In genomic region chr3:13308406-13308805, GRCh38 we compare ENCODE assay signal across 9 cellular contexts.
A peak's percentile ranks its signal among the peaks of the same experiment; 100 is the strongest.
DNase-seq lines count a peak whose midpoint lies in the region; ATAC-seq, FAIRE-seq and TF ChIP-seq lines count a peak whose summit lies in the region.
"Had no signal": no experiment of that assay in that cellular context is flagged by ENCODE, and none has a peak within 500 bp of the region (broad histone marks: within the 10 kb centered on the region; RNA-seq: fewer than 3 reads in every experiment).

No MANE protein-coding gene starts in this region.

- TF ChIP-seq CTCF in D721Med (IDR thresholded peaks at IDR 0.05; ENCODE audit: insufficient read depth, missing control alignments) (peak; percentile 24), Panc1 (IDR thresholded peaks at IDR 0.05) (no peak; the same call in 1 of the 2 replicates)

- H3K9me3 ChIP-seq in Panc1 (ENCODE audit: control insufficient read depth, insufficient read depth, low read depth, low read length), result no peaks in the 10 kb centered on the region
- H3K9me3 ChIP-seq: SJSA1 had no signal

- H2AK5ac ChIP-seq in mesendoderm (ENCODE audit: low read length), result no peak overlapping the region

- H2BK5ac ChIP-seq in mesendoderm (ENCODE audit: low read length), result no peak overlapping the region

- DNase-seq in D721Med (ENCODE audit: insufficient read length, low spot score), result peak; percentile 50
- DNase-seq in H7, result peak; percentile 92
- peak; percentile 39 for DNase-seq in Panc1 (ENCODE audit: low read depth, low spot score)
- peak; percentile 41 for DNase-seq in cerebellum (ENCODE audit: low spot score)
- DNase-seq in mesendoderm, result peak; percentile 85
- DNase-seq in KG1 (lab: John Stamatoyannopoulos, UW), result no peak

- FAIRE-seq in D721Med (lab: Jason Lieb, UNC), result no peak

- H3K18ac ChIP-seq in mesendoderm (ENCODE audit: low read length), result no peak overlapping the region

- no peak overlapping the region for H4K5ac ChIP-seq in mesendoderm (ENCODE audit: low read length)

- H3K36me3 ChIP-seq in H7 (replicated peaks; ENCODE audit: control insufficient read depth, insufficient read depth, low read length) (no peaks in the 10 kb centered on the region), Panc1 (ENCODE audit: control insufficient read depth, insufficient read depth, low read length) (no peaks in the 10 kb centered on the region), mesendoderm (ENCODE audit: control insufficient read depth, insufficient read depth, low read length) (no peaks in the 10 kb centered on the region)
- H3K36me3 ChIP-seq: SJSA1 had no signal

- intact Hi-C loops in Panc1 (cut with micrococcal nuclease; ENCODE audit: unreplicated experiment), result no loop called here

- no peak overlapping the region for H2BK120ac ChIP-seq in mesendoderm (ENCODE audit: low read depth, low read length)

- no TSS peak for BruUV-seq in Panc1 (replicated peaks; lab: Mats Ljungman, UMichigan)

- no peak overlapping the region for H3K4me2 ChIP-seq in mesendoderm (ENCODE audit: low read length)

- H3K79me2 ChIP-seq in mesendoderm (ENCODE audit: control insufficient read depth, insufficient read depth, low read length), result no peaks in the 10 kb centered on the region

- H3K4me1 ChIP-seq in Panc1 (ENCODE audit: control insufficient read depth, insufficient read depth, low read length), result no peaks in the 10 kb centered on the region
- H3K4me1 ChIP-seq in mesendoderm (ENCODE audit: control insufficient read depth, low read depth, low read length), result no peaks in the 10 kb centered on the region
- H3K4me1 ChIP-seq: SJSA1 had no signal

- H3K27ac ChIP-seq in Panc1 (ENCODE audit: low read length) (no peak overlapping the region), mesendoderm (ENCODE audit: low read depth, low read length) (no peak overlapping the region)
- H3K27ac ChIP-seq: SJSA1 had no signal

- no peak overlapping the region for H2BK15ac ChIP-seq in mesendoderm (replicated peaks; ENCODE audit: low read depth)

- no peak overlapping the region for H3K9ac ChIP-seq in mesendoderm (ENCODE audit: low read length)

- H3K23ac ChIP-seq in mesendoderm (ENCODE audit: low read length), result no peak overlapping the region

- no peaks in the 10 kb centered on the region for H3K79me1 ChIP-seq in mesendoderm (ENCODE audit: low read length)

- in situ Hi-C loops in Panc1 (cut with HindIII; ENCODE audit: low pct_unique_long_range_greater_than_20kb, low sequenced_read_pairs), result no loop called here

- no peak overlapping the region for H3K56ac ChIP-seq in mesendoderm (ENCODE audit: low read length)

- no CpG with 5 or more reads among the region's 6 CpGs for WGBS in mesendoderm (ENCODE audit: extremely low coverage, insufficient coverage, low lambda C conversion rate)

- H3K4me3 ChIP-seq in H7 (ENCODE audit: insufficient read depth, low read depth, low read length) (no peak overlapping the region), Panc1 (ENCODE audit: low read depth in 2 of 2, low read length in 2 of 2) (no peak overlapping the region), mesendoderm (ENCODE audit: low read length) (no peak overlapping the region)
- H3K4me3 ChIP-seq: SJSA1 had no signal

- H3K4ac ChIP-seq in mesendoderm (ENCODE audit: low read depth, low read length), result no peak overlapping the region

- ATAC-seq in Panc1 (peak; percentile 73; the same call in 1 of the 2 replicates), HG02973 (IDR thresholded peaks at IDR 0.05; ENCODE audit: unreplicated experiment) (no peak), GM21526 (IDR thresholded peaks at IDR 0.05; ENCODE audit: low FRiP score, unreplicated experiment) (no peak)

- no peak overlapping the region for H4K8ac ChIP-seq in mesendoderm (ENCODE audit: low read depth, low read length)

- CTCF ChIA-PET in Panc1 (lab: Charles Lee), result no interaction called here

- POLR2A ChIA-PET in Panc1 (lab: Charles Lee), result no interaction called here

- H3K27me3 ChIP-seq in H7 (ENCODE audit: control insufficient read depth, insufficient read depth, low read length), result no peaks in the 10 kb centered on the region
- no peaks in the 10 kb centered on the region for H3K27me3 ChIP-seq in Panc1 (ENCODE audit: control insufficient read depth, insufficient read depth, low read length)
- no peaks in the 10 kb centered on the region for H3K27me3 ChIP-seq in mesendoderm (ENCODE audit: insufficient read depth, low read length, poor library complexity)
- H3K27me3 ChIP-seq: SJSA1 had no signal
